ENCODE assay signal across 23 cellular contexts in the genomic region with DNA sequence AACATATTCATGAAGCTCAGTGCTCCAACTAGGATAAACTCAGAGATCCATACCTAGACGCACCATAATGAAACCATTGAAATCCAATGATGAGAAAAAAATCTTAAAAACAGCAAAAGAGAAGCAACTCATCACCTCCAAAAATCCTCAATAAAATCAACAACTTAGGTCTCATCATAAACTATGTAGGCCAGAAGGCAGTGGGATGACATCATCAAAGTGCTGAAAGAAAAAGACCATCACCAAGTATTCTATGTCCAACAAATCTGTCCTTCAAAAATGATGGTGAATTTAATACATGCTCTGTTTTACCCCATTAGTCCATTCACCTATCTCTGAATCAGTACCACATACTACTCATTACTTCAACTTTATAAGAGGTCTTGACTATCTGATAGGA.
A peak's percentile ranks its signal among the peaks of the same experiment; 100 is the strongest.
DNase-seq lines count a peak whose midpoint lies in the region; ATAC-seq, FAIRE-seq and TF ChIP-seq lines count a peak whose summit lies in the region.
"Had no signal": no experiment of that assay in that cellular context is flagged by ENCODE, and none has a peak within 500 bp of the region (broad histone marks: within the 10 kb centered on the region; RNA-seq: fewer than 3 reads in every experiment).

No MANE protein-coding gene starts in this region.

- no peak overlapping the region for H3K9ac ChIP-seq in K562 (ENCODE audit: insufficient read depth in 1 of 2, low read depth in 2 of 2, low read length in 2 of 2)
- H3K9ac ChIP-seq: BLaER1 had no signal

- WGBS in K562 (ENCODE audit: insufficient coverage, low coverage, missing lambda C conversion rate) = 0% methylated on average over 1 of the region's 1 CpG

- H3K4me3 ChIP-seq in HEK293 (ENCODE audit: low read depth, low read length) (no peak overlapping the region), K562 (no peak overlapping the region)
- H3K4me3 ChIP-seq: BLaER1 had no signal

- DNase-seq in EL = peak; percentile 2
- DNase-seq in K562 (ENCODE audit: extremely low read depth in 1 of 4, low spot score in 3 of 4) = no peak
- no peak for DNase-seq in dedifferentiated amniotic fluid mesenchymal stem cell (ENCODE audit: extremely low spot score)
- DNase-seq: 8988T; ACHN; BE2C; C1 segment of cervical spinal cord; CD4-positive, alpha-beta memory T cell; CD4-positive, CD25-positive, alpha-beta regulatory T cell; CD8-positive, alpha-beta memory T cell; COR-L47; DMS 273 treated with DMSO at 0.1 percent for 48 hours; DMS153; DMS53; DMS79; DND-41; GF-D8 had no signal

- no peaks in the 10 kb centered on the region for H4K20me1 ChIP-seq in K562 (replicated peaks; ENCODE audit: control insufficient read depth, insufficient read depth, low read length)
- H4K20me1 ChIP-seq: BLaER1 had no signal

- no peaks in the 10 kb centered on the region for H3K36me3 ChIP-seq in HEK293 (ENCODE audit: control insufficient read depth in 2 of 2, insufficient read depth in 1 of 2, low read length in 2 of 2)
- no peaks in the 10 kb centered on the region for H3K36me3 ChIP-seq in K562 (ENCODE audit: control insufficient read depth, insufficient read depth, low read length)
- H3K36me3 ChIP-seq: BE2C, BLaER1 had no signal

- no peak for TF ChIP-seq CTCF in HEK293 (tag by site-specific recombination; IDR thresholded peaks at IDR 0.05)
- no peak for TF ChIP-seq CTCF in K562 (IDR thresholded peaks at IDR 0.05 in 2 of 3, conservative IDR thresholded peaks at IDR 0.05 in 1 of 3; ENCODE audit: insufficient read depth in 2 of 3, low read depth in 1 of 3, low read length in 3 of 3)

- H3K4me2 ChIP-seq in K562 (ENCODE audit: insufficient read depth, low read length) = no peak overlapping the region
- H3K4me2 ChIP-seq: BLaER1 had no signal

- FAIRE-seq in K562 (lab: Jason Lieb, UNC) = no peak
- FAIRE-seq: A204.1, GM12891, GM19239 had no signal

- intact Hi-C loops in K562 (cut with micrococcal nuclease) = no loop called here

- ATAC-seq in K562 (no peak), GM21717 (IDR thresholded peaks at IDR 0.05; ENCODE audit: unreplicated experiment) (no peak)

- no peak overlapping the region for H2AFZ ChIP-seq in K562 (ENCODE audit: low read depth, low read length)

- no peaks in the 10 kb centered on the region for H3K9me1 ChIP-seq in K562 (ENCODE audit: control insufficient read depth, insufficient read depth, low read length)

- no peak overlapping the region for H3K27ac ChIP-seq in HEK293 (ENCODE audit: extremely low read depth, low read depth, low read length)
- H3K27ac ChIP-seq in K562 (ENCODE audit: extremely low read depth, low read depth, low read length) = no peak overlapping the region
- H3K27ac ChIP-seq: BLaER1 had no signal

- in situ Hi-C loops in K562 (cut with MboI) = no loop called here

- CTCF ChIA-PET in HEK293 (lab: Yijun Ruan, JAX) (no interaction called here), K562 (lab: Yijun Ruan, JAX; ENCODE audit: low intra/inter-chr PET ratio) (no interaction called here)

- no peaks in the 10 kb centered on the region for H3K27me3 ChIP-seq in K562 (ENCODE audit: control insufficient read depth in 2 of 2, insufficient read depth in 2 of 2, low read length in 2 of 2)
- H3K27me3 ChIP-seq: BE2C, BLaER1 had no signal

- no peaks in the 10 kb centered on the region for H3K4me1 ChIP-seq in HEK293 (ENCODE audit: control insufficient read depth, insufficient read depth, low read length)
- H3K4me1 ChIP-seq in K562 (replicated peaks in 1 of 2; ENCODE audit: control insufficient read depth in 2 of 2, insufficient read depth in 2 of 2, low read length in 2 of 2) = no peaks in the 10 kb centered on the region
- H3K4me1 ChIP-seq: BLaER1 had no signal

- TF ChIP-seq POLR2A in K562 (conservative IDR thresholded peaks at IDR 0.05) = no peak

- TF ChIP-seq EP300 in K562 (IDR thresholded peaks at IDR 0.05; ENCODE audit: low read length) = no peak

- POLR2A ChIA-PET in HEK293 (lab: Yijun Ruan, JAX) (no interaction called here), K562 (lab: Yijun Ruan, JAX) (no interaction called here)

- H3K9me3 ChIP-seq in HEK293 (ENCODE audit: control insufficient read depth, insufficient read depth, low read depth, low read length) (no peaks in the 10 kb centered on the region), K562 (replicated peaks; ENCODE audit: control insufficient read depth, insufficient read depth, low read depth, low read length) (no peaks in the 10 kb centered on the region)
- H3K9me3 ChIP-seq: BE2C, BLaER1 had no signal

- no TSS peak for BruUV-seq in K562 (replicated peaks; lab: Mats Ljungman, UMichigan)

- TF ChIP-seq RAD21 in K562 (CRISPR knock-in tag; conservative IDR thresholded peaks at IDR 0.05 in 1 of 2, IDR thresholded peaks at IDR 0.05 in 1 of 2) = no peak

- no peaks in the 10 kb centered on the region for H3K79me2 ChIP-seq in K562 (ENCODE audit: control insufficient read depth, insufficient read depth, low read length)

TF ChIP-seq in HEK293, 187 proteins besides CTCF, POLR2A, EP300 and RAD21:
- TF ChIP-seq, protein P1, sequence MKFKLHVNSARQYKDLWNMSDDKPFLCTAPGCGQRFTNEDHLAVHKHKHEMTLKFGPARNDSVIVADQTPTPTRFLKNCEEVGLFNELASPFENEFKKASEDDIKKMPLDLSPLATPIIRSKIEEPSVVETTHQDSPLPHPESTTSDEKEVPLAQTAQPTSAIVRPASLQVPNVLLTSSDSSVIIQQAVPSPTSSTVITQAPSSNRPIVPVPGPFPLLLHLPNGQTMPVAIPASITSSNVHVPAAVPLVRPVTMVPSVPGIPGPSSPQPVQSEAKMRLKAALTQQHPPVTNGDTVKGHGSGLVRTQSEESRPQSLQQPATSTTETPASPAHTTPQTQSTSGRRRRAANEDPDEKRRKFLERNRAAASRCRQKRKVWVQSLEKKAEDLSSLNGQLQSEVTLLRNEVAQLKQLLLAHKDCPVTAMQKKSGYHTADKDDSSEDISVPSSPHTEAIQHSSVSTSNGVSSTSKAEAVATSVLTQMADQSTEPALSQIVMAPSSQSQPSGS (tag by site-specific recombination; IDR thresholded peaks at IDR 0.05; ENCODE audit: low read depth) = peak; percentile 48; the same call in 1 of the 2 replicates
- TF ChIP-seq, protein P2, sequence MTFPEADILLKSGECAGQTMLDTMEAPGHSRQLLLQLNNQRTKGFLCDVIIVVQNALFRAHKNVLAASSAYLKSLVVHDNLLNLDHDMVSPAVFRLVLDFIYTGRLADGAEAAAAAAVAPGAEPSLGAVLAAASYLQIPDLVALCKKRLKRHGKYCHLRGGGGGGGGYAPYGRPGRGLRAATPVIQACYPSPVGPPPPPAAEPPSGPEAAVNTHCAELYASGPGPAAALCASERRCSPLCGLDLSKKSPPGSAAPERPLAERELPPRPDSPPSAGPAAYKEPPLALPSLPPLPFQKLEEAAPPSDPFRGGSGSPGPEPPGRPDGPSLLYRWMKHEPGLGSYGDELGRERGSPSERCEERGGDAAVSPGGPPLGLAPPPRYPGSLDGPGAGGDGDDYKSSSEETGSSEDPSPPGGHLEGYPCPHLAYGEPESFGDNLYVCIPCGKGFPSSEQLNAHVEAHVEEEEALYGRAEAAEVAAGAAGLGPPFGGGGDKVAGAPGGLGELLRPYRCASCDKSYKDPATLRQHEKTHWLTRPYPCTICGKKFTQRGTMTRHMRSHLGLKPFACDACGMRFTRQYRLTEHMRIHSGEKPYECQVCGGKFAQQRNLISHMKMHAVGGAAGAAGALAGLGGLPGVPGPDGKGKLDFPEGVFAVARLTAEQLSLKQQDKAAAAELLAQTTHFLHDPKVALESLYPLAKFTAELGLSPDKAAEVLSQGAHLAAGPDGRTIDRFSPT (tag by site-specific recombination; IDR thresholded peaks at IDR 0.05) = no peak
- TF ChIP-seq ZNF514 (tag by site-specific recombination; IDR thresholded peaks at IDR 0.05) = no peak
TF ChIP-seq in HEK293: peak in this region for 1.

TF ChIP-seq in K562, 482 proteins besides CTCF, POLR2A, EP300 and RAD21:
- no peak for TF ChIP-seq ZC3H11A (IDR thresholded peaks at IDR 0.05; ENCODE audit: low read depth, low read length)
- TF ChIP-seq ZBTB8A (IDR thresholded peaks at IDR 0.05; ENCODE audit: partially characterized antibody) = no peak
- TF ChIP-seq, protein P3, sequence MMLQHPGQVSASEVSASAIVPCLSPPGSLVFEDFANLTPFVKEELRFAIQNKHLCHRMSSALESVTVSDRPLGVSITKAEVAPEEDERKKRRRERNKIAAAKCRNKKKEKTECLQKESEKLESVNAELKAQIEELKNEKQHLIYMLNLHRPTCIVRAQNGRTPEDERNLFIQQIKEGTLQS (IDR thresholded peaks at IDR 0.05) = peak; percentile 20; the same call in 1 of the 2 replicates
- TF ChIP-seq, protein P3 (CRISPR knock-in tag; conservative IDR thresholded peaks at IDR 0.05) = no peak
TF ChIP-seq in K562: peak in this region for 1.
